ENCODE assay signal across 7 cellular contexts in genomic region chr19:49157445-49158224, GRCh38. TPM values are rescaled to one million over a fixed set of nuclear protein-coding genes. Genes with fewer than 3 reads are reported as not detected.
DNase-seq lines count a peak whose midpoint lies in the region; ATAC-seq lines count a peak whose summit lies in the region.

TRPM4 (plus strand) TSS chr19:49157792; CDS start chr19:49157867, 75 bp downstream.

- no peak for ATAC-seq in HG03159 (IDR thresholded peaks at IDR 0.05; ENCODE audit: unreplicated experiment)

- in situ Hi-C loops in endometrial microvascular endothelial cells (cut with HindIII; ENCODE audit: inconsistent ontology term, low pct_unique_long_range_greater_than_20kb, low sequenced_read_pairs), result no loop called here

- peak; percentile 75 for DNase-seq in H4 (ENCODE audit: low spot score)
- DNase-seq in NCI-H2196 treated with DMSO at 0.1 percent for 48 hours (lab: John Stamatoyannopoulos, UW; ENCODE audit: unreplicated experiment), result peak; percentile 70
- peak; percentile 24 for DNase-seq in activated CD4-positive, alpha-beta T cell treated with anti-CD3 and anti-CD28 coated beads, Interleukin-2, amount 50 U/mL, for 1 hour
- peak; percentile 84 for DNase-seq in medulla oblongata (ENCODE audit: extremely low spot score)
- DNase-seq in stimulated activated CD8-positive, alpha-beta memory T cell treated with anti-CD3 and anti-CD28 coated beads, Interleukin-4, amount 100 ng/mL, for 48 hours, result peak; percentile 78

RNA-seq across cellular contexts. Expression of gene TRPM4, which starts in this region (rescaled TPM):
- total RNA-seq in H4 (2014; rRNA removed; shearing (Covaris generic)), result 3.9 and 5.0 TPM in 2 replicates
- total RNA-seq in endometrial microvascular endothelial cells (ENCODE audit: inconsistent ontology term), result 27.8 TPM

Comparison
In these comparisons a context has a peak if more than half of its experiments do, and no peak if none do; other contexts are left out.
1. DNase-seq: peak in every context shown above with its lines; median percentile 84 in medulla oblongata; 78 in stimulated activated CD8-positive, alpha-beta memory T cell treated with anti-CD3 and anti-CD28 coated beads, Interleukin-4, amount 100 ng/mL, for 48 hours; 75 in H4; 70 in NCI-H2196 treated with DMSO at 0.1 percent for 48 hours; 24 in activated CD4-positive, alpha-beta T cell treated with anti-CD3 and anti-CD28 coated beads, Interleukin-2, amount 50 U/mL, for 1 hour.